25 cellular contexts compared by ENCODE assay signal in genomic region chr5:62002436-62002835, GRCh38.
"Had no signal": no experiment of that assay in that cellular context is flagged by ENCODE, and none has a peak within 500 bp of the region (broad histone marks: within the 10 kb centered on the region; RNA-seq: fewer than 3 reads in every experiment).

No MANE protein-coding gene starts in this region.

- H3K36me3 Mint-ChIP-seq: mesothelial cell of epicardium; naive B cell; natural killer cell; stimulated activated memory B cell treated with anti-CD40 and anti-IgM and Interleukin-4, amounts not matched to agents 10 μg/mL and 1 μg/mL and 100 μg/mL, for 72 hours had no signal

- H3K27ac Mint-ChIP-seq: mesothelial cell of epicardium; naive B cell; natural killer cell; nephron progenitor cell; progenitor cell of endocrine pancreas; stimulated activated memory B cell treated with anti-CD40 and anti-IgM and Interleukin-4, amounts not matched to agents 10 μg/mL and 1 μg/mL and 100 μg/mL, for 72 hours; stimulated activated naive CD8-positive, alpha-beta T cell treated with anti-CD3 and anti-CD28 coated beads, Interleukin-15, amount 100 ng/mL, for 72 hours had no signal

- DNase-seq: hippocampal formation; kidney; left ventricle myocardium inferior; mesenchymal stem cell; naive B cell; natural killer cell; nephron progenitor cell; ovary; right lobe of liver; stimulated activated CD4-positive, alpha-beta T cell treated with anti-CD3 and anti-CD28 coated beads, Interleukin-1b, Interleukin-23, amount 100 ng/mL, for 48 hours; stimulated activated CD4-positive, alpha-beta T cell treated with anti-CD3 and anti-CD28 coated beads, Interleukin-2, amount 100 ng/mL, for 48 hours; stimulated activated CD4-positive, alpha-beta T cell treated with anti-CD3 and anti-CD28 coated beads, Interleukin-4, amount 100 ng/mL, for 4 hours; stimulated activated CD8-positive, alpha-beta memory T cell treated with anti-CD3 and anti-CD28 coated beads, Interleukin-4, amount 100 ng/mL, for 48 hours; stimulated activated naive CD4-positive, alpha-beta T cell treated with Interleukin-2 at 50 U/mL for 16 hours; stimulated activated naive CD8-positive, alpha-beta T cell treated with anti-CD3 and anti-CD28 coated beads, Interleukin-15, amount 100 ng/mL, for 72 hours; substantia nigra; upper lobe of left lung had no signal

- H3K4me3 Mint-ChIP-seq: mesothelial cell of epicardium; naive B cell; natural killer cell; nephron progenitor cell; stimulated activated memory B cell treated with anti-CD40 and anti-IgM and Interleukin-4, amounts not matched to agents 10 μg/mL and 1 μg/mL and 100 μg/mL, for 72 hours; stimulated activated naive CD8-positive, alpha-beta T cell treated with anti-CD3 and anti-CD28 coated beads, Interleukin-15, amount 100 ng/mL, for 72 hours had no signal

- H3K4me3 ChIP-seq: left ventricle myocardium inferior, lung, ovary, right atrium auricular region, right lobe of liver, smooth muscle cell, tibial nerve, upper lobe of left lung, vagina had no signal

- H3K36me3 ChIP-seq: left ventricle myocardium inferior, ovary, right atrium auricular region, right lobe of liver, tibial nerve, upper lobe of left lung, vagina had no signal

- H3K4me1 Mint-ChIP-seq: mesothelial cell of epicardium; naive B cell; natural killer cell; nephron progenitor cell; stimulated activated memory B cell treated with anti-CD40 and anti-IgM and Interleukin-4, amounts not matched to agents 10 μg/mL and 1 μg/mL and 100 μg/mL, for 72 hours; stimulated activated naive CD8-positive, alpha-beta T cell treated with anti-CD3 and anti-CD28 coated beads, Interleukin-15, amount 100 ng/mL, for 72 hours had no signal

- H3K4me2 ChIP-seq: smooth muscle cell had no signal

- ATAC-seq: natural killer cell; right lobe of liver; stimulated activated memory B cell treated with anti-CD40 and anti-IgM and Interleukin-4, amounts not matched to agents 10 μg/mL and 1 μg/mL and 100 μg/mL, for 72 hours; stimulated activated naive CD8-positive, alpha-beta T cell treated with anti-CD3 and anti-CD28 coated beads, Interleukin-15, amount 100 ng/mL, for 72 hours had no signal

- H3K4me1 ChIP-seq: left ventricle myocardium inferior, right atrium auricular region, right lobe of liver, tibial nerve, upper lobe of left lung, vagina had no signal

- H3K9me3 ChIP-seq: left ventricle myocardium inferior, ovary, right atrium auricular region, right lobe of liver, tibial nerve, upper lobe of left lung, vagina had no signal

- H3K27me3 ChIP-seq: ovary, right atrium auricular region, right lobe of liver, tibial nerve, upper lobe of left lung, vagina had no signal

- H3K27ac ChIP-seq: left ventricle myocardium inferior, ovary, right atrium auricular region, right lobe of liver, tibial nerve, upper lobe of left lung, vagina had no signal

- H3K9me3 Mint-ChIP-seq: mesothelial cell of epicardium, nephron progenitor cell had no signal
